Comparison of ENCODE assay signal across 9 cellular contexts in genomic region chr15:68794869-68795268, GRCh38. TPM values are rescaled to one million over a fixed set of nuclear protein-coding genes. Genes with fewer than 3 reads are reported as not detected.
A peak's percentile ranks its signal among the peaks of the same experiment; 100 is the strongest.
DNase-seq lines count a peak whose midpoint lies in the region; ATAC-seq and TF ChIP-seq lines count a peak whose summit lies in the region.
"Had no signal": no experiment of that assay in that cellular context is flagged by ENCODE, and none has a peak within 500 bp of the region (broad histone marks: within the 10 kb centered on the region; RNA-seq: fewer than 3 reads in every experiment).

No MANE protein-coding gene starts in this region.

- H3K9ac ChIP-seq in mucosa of stomach (ENCODE audit: low read length): peak overlapping the region; percentile 63

- H3K4me1 ChIP-seq in mucosa of stomach (ENCODE audit: control insufficient read depth, insufficient read depth, low read length) (peaks cover 79% of the 10 kb centered on the region), uterus (peaks cover 3 to 10% of the 10 kb centered on the region in 2 donors)

- H3K4me3 Mint-ChIP-seq in activated naive CD4-positive, alpha-beta T cell treated with anti-CD3 and anti-CD28 coated beads, Interleukin-2, amount 10 ng/mL, durations not matched to agents 7 days and 5 days: no peak overlapping the region

- CTCF ChIA-PET in activated naive CD4-positive, alpha-beta T cell treated with anti-CD3 and anti-CD28 coated beads, Interleukin-2, amount 10 ng/mL, durations not matched to agents 7 days and 5 days (lab: Charles Lee): interaction anchor here (0.8 to 2.3 kb wide), 8 partner anchors 11 to 40 kb away, joined by 3 to 9 read pairs (median 3); no protein-coding TSS in a partner anchor

- no peaks in the 10 kb centered on the region for H3K27me3 Mint-ChIP-seq in activated naive CD4-positive, alpha-beta T cell treated with anti-CD3 and anti-CD28 coated beads, Interleukin-2, amount 10 ng/mL, durations not matched to agents 7 days and 5 days

- H3K27me3 ChIP-seq in mucosa of stomach (ENCODE audit: control insufficient read depth, insufficient read depth, low read length) (no peaks in the 10 kb centered on the region), uterus (no peaks in the 10 kb centered on the region)

- H3K4me1 Mint-ChIP-seq in activated naive CD4-positive, alpha-beta T cell treated with anti-CD3 and anti-CD28 coated beads, Interleukin-2, amount 10 ng/mL, durations not matched to agents 7 days and 5 days: peaks cover 94% of the 10 kb centered on the region

- no peak for ATAC-seq in GM18867 (IDR thresholded peaks at IDR 0.05; ENCODE audit: unreplicated experiment)
- ATAC-seq in GM21447 (IDR thresholded peaks at IDR 0.05; ENCODE audit: unreplicated experiment): no peak

- no peak for TF ChIP-seq POLR2A in uterus (IDR thresholded peaks at IDR 0.05)

- no peaks in the 10 kb centered on the region for H3K9me3 Mint-ChIP-seq in activated naive CD4-positive, alpha-beta T cell treated with anti-CD3 and anti-CD28 coated beads, Interleukin-2, amount 10 ng/mL, durations not matched to agents 7 days and 5 days

- H3K36me3 ChIP-seq in mucosa of stomach (ENCODE audit: control insufficient read depth, insufficient read depth, low read length) (no peaks in the 10 kb centered on the region), uterus (no peaks in the 10 kb centered on the region)

- H3K27ac ChIP-seq in coronary artery: peak overlapping the region; percentile 51 to 68
- H3K27ac ChIP-seq in uterus: peak overlapping the region; percentile 64 to 88

- H3K27ac Mint-ChIP-seq in activated naive CD4-positive, alpha-beta T cell treated with anti-CD3 and anti-CD28 coated beads, Interleukin-2, amount 10 ng/mL, durations not matched to agents 7 days and 5 days: peak overlapping the region; percentile 81

- H3K9me3 ChIP-seq in mucosa of stomach (ENCODE audit: control insufficient read depth, low read length) (no peaks in the 10 kb centered on the region), uterus (no peaks in the 10 kb centered on the region)

- DNase-seq in activated naive CD4-positive, alpha-beta T cell treated with anti-CD3 and anti-CD28 coated beads, Interleukin-2, amount 10 ng/mL, durations not matched to agents 7 days and 5 days: no peak
- no peak for DNase-seq in activated naive CD4-positive, alpha-beta T cell (lab: John Stamatoyannopoulos, UW)
- no peak for DNase-seq in coronary artery (ENCODE audit: low spot score)
- no peak for DNase-seq in uterus
- no peak for DNase-seq in GF-D8 (lab: John Stamatoyannopoulos, UW)
- DNase-seq: SW 1271 had no signal

- peak overlapping the region; percentile 44 for H3K4me3 ChIP-seq in coronary artery
- no peak overlapping the region for H3K4me3 ChIP-seq in mucosa of stomach (ENCODE audit: low read length)
- H3K4me3 ChIP-seq in uterus: peak overlapping the region in 1 of 2 donors; percentile 9

- no peak for TF ChIP-seq CTCF in coronary artery (IDR thresholded peaks at IDR 0.05)
- peak in 1 of 4 experiments; percentile 12 for TF ChIP-seq CTCF in uterus (IDR thresholded peaks at IDR 0.05)

- peaks cover 27% of the 10 kb centered on the region for H3K36me3 Mint-ChIP-seq in activated naive CD4-positive, alpha-beta T cell treated with anti-CD3 and anti-CD28 coated beads, Interleukin-2, amount 10 ng/mL, durations not matched to agents 7 days and 5 days

- intact Hi-C loops in uterus (cut with DNase I; ENCODE audit: low total_unique reads): no loop called here

RNA-seq across cellular contexts. Expression of gene ANP32A, which starts 25.8 kb away (rescaled TPM):
- 100 to 1,000 TPM in 3 of 4 donors, 10 to 100 TPM in 1; 32.1 to 117 (median 105) TPM for total RNA-seq in uterus
